In genomic region chr3:12342151-12342550, GRCh38 we compare ENCODE assay signal across 26 cellular contexts. TPM values are rescaled to one million over a fixed set of nuclear protein-coding genes. Genes with fewer than 3 reads are reported as not detected.
"Had no signal": no experiment of that assay in that cellular context is flagged by ENCODE, and none has a peak within 500 bp of the region (broad histone marks: within the 10 kb centered on the region; RNA-seq: fewer than 3 reads in every experiment).

No MANE protein-coding gene starts in this region.

- H3K27me3 ChIP-seq: esophagus squamous epithelium, sigmoid colon had no signal

- H3K27ac ChIP-seq: coronary artery, esophagus squamous epithelium, sigmoid colon, thoracic aorta had no signal

- DNase-seq: activated B cell treated with CpG ODN at 0.5 μM for 24 hours; activated CD4-positive, alpha-beta T cell treated with anti-CD3 and anti-CD28 coated beads for 36 hours; activated CD4-positive, alpha-beta T cell treated with anti-CD3 and anti-CD28 coated beads, Interleukin-2, amount 50 U/mL, for 4 hours; activated CD8-positive, alpha-beta memory T cell treated with anti-CD3 and anti-CD28 coated beads for 24 hours; activated CD8-positive, alpha-beta memory T cell treated with anti-CD3 and anti-CD28 coated beads, Interleukin-2, amount 50 U/mL, for 4 hours; activated naive CD4-positive, alpha-beta T cell; activated naive CD8-positive, alpha-beta T cell treated with anti-CD3 and anti-CD28 coated beads, Interleukin-2, amount 10 ng/mL, durations not matched to agents 7 days and 5 days; activated T-cell treated with anti-CD3 and anti-CD28 coated beads, Interleukin-2, amount 50 U/mL, for 24 hours; cerebellar nuclear complex; esophagus squamous epithelium; foreskin melanocyte; naive B cell; retina; sigmoid colon; stimulated activated CD4-positive, alpha-beta T cell treated with anti-CD3 and anti-CD28 coated beads, Interleukin-2, amount 100 ng/mL, for 48 hours; stimulated activated CD8-positive, alpha-beta memory T cell treated with anti-CD3 and anti-CD28 coated beads, Interleukin-4, amount 100 ng/mL, for 48 hours; stimulated activated naive B cell treated with anti-CD40 and anti-IgM and Interleukin-4, amounts not matched to agents 10 μg/mL and 1 μg/mL and 100 μg/mL, for 72 hours; T1000 had no signal

- H3K36me3 Mint-ChIP-seq: activated naive CD8-positive, alpha-beta T cell treated with anti-CD3 and anti-CD28 coated beads, Interleukin-2, amount 10 ng/mL, durations not matched to agents 7 days and 5 days; naive B cell; stimulated activated naive B cell treated with anti-CD40 and anti-IgM and Interleukin-4, amounts not matched to agents 10 μg/mL and 1 μg/mL and 100 μg/mL, for 72 hours; type B pancreatic cell had no signal

- H3K4me1 Mint-ChIP-seq: activated B cell treated with CpG ODN at 0.5 μM for 24 hours; activated naive CD8-positive, alpha-beta T cell treated with anti-CD3 and anti-CD28 coated beads, Interleukin-2, amount 10 ng/mL, durations not matched to agents 7 days and 5 days; naive B cell had no signal

- H3K9me3 Mint-ChIP-seq: activated B cell treated with CpG ODN at 0.5 μM for 24 hours; activated naive CD8-positive, alpha-beta T cell treated with anti-CD3 and anti-CD28 coated beads, Interleukin-2, amount 10 ng/mL, durations not matched to agents 7 days and 5 days; activated T-cell treated with anti-CD3 and anti-CD28 coated beads, Interleukin-2, amount 50 U/mL, for 24 hours; activated T-helper 17 cell treated with anti-CD3 and anti-CD28 coated beads, Interleukin-2, amount 50 U/mL, for 72 hours; naive B cell; stimulated activated naive B cell treated with anti-CD40 and anti-IgM and Interleukin-4, amounts not matched to agents 10 μg/mL and 1 μg/mL and 100 μg/mL, for 72 hours; T-helper 1 cell treated with Interleukin-12 subunit alpha and Interleukin-12 subunit beta and Interleukin-4 antibody, amounts not matched to agents 30 μg/mL and 1 μg/mL, for 36 hours; type B pancreatic cell had no signal

- ATAC-seq: activated CD4-positive, alpha-beta T cell treated with anti-CD3 and anti-CD28 coated beads for 36 hours; activated T-helper 17 cell treated with anti-CD3 and anti-CD28 coated beads, Interleukin-2, amount 50 U/mL, for 72 hours; left lobe of liver; stimulated activated naive B cell treated with anti-CD40 and anti-IgM and Interleukin-4, amounts not matched to agents 10 μg/mL and 1 μg/mL and 100 μg/mL, for 72 hours had no signal

- H3K4me3 Mint-ChIP-seq: activated B cell treated with CpG ODN at 0.5 μM for 24 hours; activated CD4-positive, alpha-beta T cell treated with anti-CD3 and anti-CD28 coated beads for 36 hours; activated naive CD8-positive, alpha-beta T cell treated with anti-CD3 and anti-CD28 coated beads, Interleukin-2, amount 10 ng/mL, durations not matched to agents 7 days and 5 days; activated T-cell treated with anti-CD3 and anti-CD28 coated beads, Interleukin-2, amount 50 U/mL, for 24 hours; activated T-helper 17 cell treated with anti-CD3 and anti-CD28 coated beads, Interleukin-2, amount 50 U/mL, for 72 hours; naive B cell; stimulated activated naive B cell treated with anti-CD40 and anti-IgM and Interleukin-4, amounts not matched to agents 10 μg/mL and 1 μg/mL and 100 μg/mL, for 72 hours; T-helper 1 cell treated with Interleukin-12 subunit alpha and Interleukin-12 subunit beta and Interleukin-4 antibody, amounts not matched to agents 30 μg/mL and 1 μg/mL, for 36 hours; type B pancreatic cell had no signal

- H3K27ac Mint-ChIP-seq: activated B cell treated with CpG ODN at 0.5 μM for 24 hours; activated CD4-positive, alpha-beta T cell treated with anti-CD3 and anti-CD28 coated beads for 36 hours; activated naive CD8-positive, alpha-beta T cell treated with anti-CD3 and anti-CD28 coated beads, Interleukin-2, amount 10 ng/mL, durations not matched to agents 7 days and 5 days; activated T-cell treated with anti-CD3 and anti-CD28 coated beads, Interleukin-2, amount 50 U/mL, for 24 hours; activated T-helper 17 cell treated with anti-CD3 and anti-CD28 coated beads, Interleukin-2, amount 50 U/mL, for 72 hours; naive B cell; progenitor cell of endocrine pancreas; stimulated activated naive B cell treated with anti-CD40 and anti-IgM and Interleukin-4, amounts not matched to agents 10 μg/mL and 1 μg/mL and 100 μg/mL, for 72 hours; T-helper 1 cell treated with Interleukin-12 subunit alpha and Interleukin-12 subunit beta and Interleukin-4 antibody, amounts not matched to agents 30 μg/mL and 1 μg/mL, for 36 hours; type B pancreatic cell had no signal

- H3K4me3 ChIP-seq: coronary artery, esophagus squamous epithelium, lung, sigmoid colon, thoracic aorta had no signal

- H3K27me3 Mint-ChIP-seq: activated T-helper 17 cell treated with anti-CD3 and anti-CD28 coated beads, Interleukin-2, amount 50 U/mL, for 72 hours; progenitor cell of endocrine pancreas had no signal

- H3K9me3 ChIP-seq: esophagus squamous epithelium, sigmoid colon, thoracic aorta had no signal

- H3K36me3 ChIP-seq: esophagus squamous epithelium, sigmoid colon, thoracic aorta had no signal

RNA-seq across cellular contexts. Expression of gene PPARG, which starts 53.3 kb away (rescaled TPM):
- total RNA-seq: activated B cell treated with CpG ODN at 0.5 μM for 24 hours had no signal
